Comparison of ENCODE assay signal across 17 cellular contexts in the genomic region with DNA sequence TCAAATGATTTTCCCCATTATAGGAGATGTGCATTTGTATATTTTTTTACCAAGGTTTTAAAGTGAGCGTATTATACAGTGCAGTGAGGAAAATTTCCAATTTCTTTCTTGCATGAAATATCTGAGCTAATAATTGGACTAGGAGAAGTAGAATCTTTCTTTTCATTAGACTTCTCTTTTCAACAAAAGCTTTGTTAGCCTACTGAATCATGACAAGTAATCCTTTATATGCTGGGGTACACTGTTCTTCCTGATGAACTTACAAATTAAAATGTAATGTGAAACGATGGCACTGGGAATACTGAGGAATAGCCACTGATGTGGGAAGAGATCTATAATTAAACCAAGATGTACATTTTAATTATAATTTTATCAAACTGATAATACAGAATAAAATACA.
DNase-seq lines count a peak whose midpoint lies in the region; ATAC-seq and TF ChIP-seq lines count a peak whose summit lies in the region.
"Had no signal": no experiment of that assay in that cellular context is flagged by ENCODE, and none has a peak within 500 bp of the region (broad histone marks: within the 10 kb centered on the region; RNA-seq: fewer than 3 reads in every experiment).

No MANE protein-coding gene starts in this region.

- H3K4me1 ChIP-seq in endocrine pancreas (ENCODE audit: control insufficient read depth, insufficient read depth, low read length) (peaks cover 11% of the 10 kb centered on the region), breast epithelium (no peaks in the 10 kb centered on the region)
- H3K4me1 ChIP-seq: BLaER1 had no signal

- DNase-seq in COLO829 (ENCODE audit: low spot score) (peak; percentile 1), medulla oblongata (ENCODE audit: extremely low spot score) (peak; percentile 48), breast epithelium (ENCODE audit: low spot score in 2 of 2) (no peak)
- no peak for DNase-seq in activated CD4-positive, alpha-beta T cell treated with anti-CD3 and anti-CD28 coated beads for 1 hour
- DNase-seq: CD4-positive, CD25-positive, alpha-beta regulatory T cell; CD8-positive, alpha-beta T cell; DMS 273 treated with DMSO at 0.1 percent for 48 hours; DMS79; GF-D8; H9 had no signal

- no peak for TF ChIP-seq CTCF in breast epithelium (IDR thresholded peaks at IDR 0.05)

- H3K9me3 ChIP-seq in endocrine pancreas (ENCODE audit: control insufficient read depth, low read length) (no peaks in the 10 kb centered on the region), breast epithelium (no peaks in the 10 kb centered on the region)
- H3K9me3 ChIP-seq: BLaER1 had no signal

- H3K4me3 ChIP-seq in endocrine pancreas (ENCODE audit: control insufficient read depth, insufficient read depth, low read length) = peak overlapping the region; percentile 19
- no peak overlapping the region for H3K4me3 ChIP-seq in breast epithelium
- H3K4me3 ChIP-seq: BLaER1, GM23338 had no signal

- H3K9ac ChIP-seq in endocrine pancreas (ENCODE audit: control insufficient read depth, insufficient read depth, low read length) = no peak overlapping the region
- H3K9ac ChIP-seq: BLaER1 had no signal

- no peak for ATAC-seq in GM19455 (IDR thresholded peaks at IDR 0.05; ENCODE audit: unreplicated experiment)
- ATAC-seq: CD8-positive, alpha-beta T cell; GM23338; HCT116 had no signal

- H3K36me3 ChIP-seq in endocrine pancreas (ENCODE audit: control insufficient read depth, insufficient read depth, low read length) (no peaks in the 10 kb centered on the region), breast epithelium (no peaks in the 10 kb centered on the region)
- H3K36me3 ChIP-seq: BLaER1 had no signal

- intact Hi-C loops in breast epithelium (cut with DNase I; ENCODE audit: low total_unique reads) = no loop called here

- H3K27me3 ChIP-seq in endocrine pancreas (ENCODE audit: control insufficient read depth, insufficient read depth, low read length) = no peaks in the 10 kb centered on the region
- H3K27me3 ChIP-seq in breast epithelium = no peaks in the 10 kb centered on the region
- H3K27me3 ChIP-seq: BLaER1 had no signal

- H3K27ac ChIP-seq in breast epithelium = no peak overlapping the region
- H3K27ac ChIP-seq: 22Rv1, BLaER1, C4-2B had no signal

- no peak for TF ChIP-seq POLR2A in breast epithelium (IDR thresholded peaks at IDR 0.05)

Comparison
In these comparisons a context has a peak if more than half of its experiments do, and no peak if none do; other contexts are left out.
1. DNase-seq: peak in COLO829 (single experiment) and medulla oblongata (single experiment); none in activated CD4-positive, alpha-beta T cell treated with anti-CD3 and anti-CD28 coated beads for 1 hour (single experiment) and breast epithelium (0 of 2).